ENCODE assay signal across 1 cellular context in genomic region chr22:36540867-36541642, GRCh38.
TF ChIP-seq lines count a peak whose summit lies in the region.

No MANE protein-coding gene starts in this region.

TF ChIP-seq in GM23338, 12 proteins besides CTCF, POLR2A, EP300 and RAD21 (continued from another document):
- no peak for TF ChIP-seq ZNF462 (CRISPR knock-in tag; IDR thresholded peaks at IDR 0.05)
- TF ChIP-seq JUNB (IDR thresholded peaks at IDR 0.05; ENCODE audit: unreplicated experiment) = no peak
- TF ChIP-seq EZH2 (IDR thresholded peaks at IDR 0.05; ENCODE audit: low read depth, unreplicated experiment) = no peak
- TF ChIP-seq REST (IDR thresholded peaks at IDR 0.05; ENCODE audit: unreplicated experiment) = no peak
- no peak for TF ChIP-seq POLR2AphosphoS5 (IDR thresholded peaks at IDR 0.05; ENCODE audit: low read depth)
